ENCODE assay signal across 1 cellular context in genomic region chr18:54532222-54532621, GRCh38.
TF ChIP-seq lines count a peak whose summit lies in the region.

No MANE protein-coding gene starts in this region.

TF ChIP-seq in K562, 482 proteins besides CTCF, POLR2A, EP300 and RAD21:
- TF ChIP-seq BRCA1 (IDR thresholded peaks at IDR 0.05) (no peak), BRCA1 (CRISPR knock-in tag; IDR thresholded peaks at IDR 0.05) (no peak), NFIC (IDR thresholded peaks at IDR 0.05) (0 out of 2 replicates have a peak, but pooled peaks have one; percentile 19), ZNF639 (CRISPR knock-in tag; conservative IDR thresholded peaks at IDR 0.05 in 1 of 2, IDR thresholded peaks at IDR 0.05 in 1 of 2) (no peak), KDM4B (IDR thresholded peaks at IDR 0.05; ENCODE audit: borderline replicate concordance in 2 of 2, low read depth in 1 of 2) (no peak), KLF10 (CRISPR knock-in tag; IDR thresholded peaks at IDR 0.05) (no peak), SAFB2 (IDR thresholded peaks at IDR 0.05; ENCODE audit: borderline replicate concordance, low read depth, low read length, severe bottlenecking) (no peak), HDAC1 (IDR thresholded peaks at IDR 0.05) (no peak), SETDB1 (IDR thresholded peaks at IDR 0.05; ENCODE audit: low read length) (no peak)
